Comparison of ENCODE assay signal across 15 cellular contexts in the genomic region with DNA sequence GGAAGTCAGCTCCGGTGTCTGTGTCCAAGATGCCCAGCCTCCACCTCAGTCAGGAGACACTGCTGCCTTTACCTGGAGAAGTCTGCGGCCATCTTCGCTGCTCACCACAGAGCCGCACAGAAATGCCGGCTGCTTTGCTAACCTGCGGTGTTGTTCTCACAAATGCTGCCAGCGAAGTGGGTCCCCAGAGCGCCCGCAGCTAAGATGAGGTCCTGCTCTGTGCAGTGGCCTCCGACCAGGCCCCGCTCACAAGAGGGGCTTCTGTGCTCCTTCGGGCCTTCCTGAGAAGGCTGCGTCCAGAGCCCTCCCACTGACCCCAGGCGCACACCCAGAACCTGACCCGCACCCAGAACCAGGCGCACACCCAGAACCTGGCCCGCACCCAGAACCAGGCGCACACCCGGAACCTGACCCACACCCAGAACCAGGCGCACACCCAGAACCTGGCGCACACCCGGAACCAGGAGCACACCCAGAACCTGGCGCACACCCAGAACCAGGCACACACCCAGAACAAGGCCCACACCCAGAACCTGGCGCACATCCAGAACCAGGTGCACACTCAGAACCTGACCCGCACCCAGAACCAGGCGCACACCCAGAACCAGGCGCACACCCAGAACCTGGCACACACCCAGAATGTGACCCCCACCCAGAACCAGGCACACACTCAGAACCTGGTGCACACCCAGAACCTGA. TPM values are rescaled to one million over a fixed set of nuclear protein-coding genes. Genes with fewer than 3 reads are reported as not detected.
DNase-seq lines count a peak whose midpoint lies in the region; ATAC-seq, FAIRE-seq and TF ChIP-seq lines count a peak whose summit lies in the region.
"Had no signal": no experiment of that assay in that cellular context is flagged by ENCODE, and none has a peak within 500 bp of the region (broad histone marks: within the 10 kb centered on the region; RNA-seq: fewer than 3 reads in every experiment).

No MANE protein-coding gene starts in this region.

- no peaks in the 10 kb centered on the region for H3K27me3 ChIP-seq in body of pancreas

- intact Hi-C loops in kidney (cut with DNase I) (loop anchor here (10.0 kb wide), 1 partner anchor 115 kb away; a partner anchor contains a TSS), body of pancreas (cut with DNase I) (loop anchor here (10.0 kb wide), 1 partner anchor 195 kb away; no protein-coding TSS in a partner anchor)

- H3K9me3 ChIP-seq in HEK293 (ENCODE audit: control insufficient read depth, insufficient read depth, low read depth, low read length), result no peaks in the 10 kb centered on the region
- H3K9me3 ChIP-seq in kidney (ENCODE audit: control insufficient read depth in 1 of 2, low read length in 2 of 2), result no peaks in the 10 kb centered on the region
- no peaks in the 10 kb centered on the region for H3K9me3 ChIP-seq in body of pancreas
- H3K9me3 ChIP-seq: HAP-1 had no signal

- peaks cover 0 to 24% of the 10 kb centered on the region in 2 experiments; a peak in 2 of 3 replicates for H3K36me3 ChIP-seq in HEK293 (ENCODE audit: control insufficient read depth in 2 of 2, insufficient read depth in 1 of 2, low read length in 2 of 2)
- H3K36me3 ChIP-seq in kidney (ENCODE audit: control insufficient read depth in 1 of 2, insufficient read depth in 2 of 2, low read length in 2 of 2), result peaks cover 2 to 5% of the 10 kb centered on the region in 2 donors
- H3K36me3 ChIP-seq in body of pancreas (replicated peaks in 1 of 2; ENCODE audit: insufficient read depth in 1 of 2, low read depth in 2 of 2), result peaks cover 0 to 1% of the 10 kb centered on the region in 2 donors
- H3K36me3 ChIP-seq: HAP-1 had no signal

- DNase-seq in SW480 (ENCODE audit: low spot score), result peak; percentile 11
- peak; percentile 56 for DNase-seq in kidney
- DNase-seq in HK-2 (ENCODE audit: unreplicated experiment), result no peak
- no peak for DNase-seq in body of pancreas
- no peak for DNase-seq in GM12892 (ENCODE audit: insufficient read length)
- DNase-seq: CD8-positive, alpha-beta T cell; COR-L47; DND-41; HFFc6; IMR-90; KBM-7 had no signal

- TF ChIP-seq CTCF in HEK293 (tag by site-specific recombination; IDR thresholded peaks at IDR 0.05) (no peak), kidney (IDR thresholded peaks at IDR 0.05; ENCODE audit: borderline replicate concordance, extremely low read depth, insufficient read depth) (no peak), body of pancreas (IDR thresholded peaks at IDR 0.05) (no peak)

- no peak for FAIRE-seq in kidney (lab: Jason Lieb, UNC)
- FAIRE-seq in GM12892 (lab: Jason Lieb, UNC), result no peak

- ATAC-seq in body of pancreas (no peak), HG02763 (IDR thresholded peaks at IDR 0.05; ENCODE audit: unreplicated experiment) (no peak)
- ATAC-seq: CD8-positive, alpha-beta T cell; GM23338 had no signal

- no peak for TF ChIP-seq POLR2A in body of pancreas (IDR thresholded peaks at IDR 0.05)
- TF ChIP-seq POLR2A in GM12892 (IDR thresholded peaks at IDR 0.05; ENCODE audit: low read depth, low read length), result no peak

- H3K4me1 ChIP-seq in HEK293 (ENCODE audit: control insufficient read depth, insufficient read depth, low read length), result no peaks in the 10 kb centered on the region
- no peaks in the 10 kb centered on the region for H3K4me1 ChIP-seq in kidney (ENCODE audit: control insufficient read depth in 1 of 2, insufficient read depth in 1 of 2, low read depth in 1 of 2, low read length in 2 of 2)
- peaks cover 10% of the 10 kb centered on the region for H3K4me1 ChIP-seq in body of pancreas
- H3K4me1 ChIP-seq: HAP-1 had no signal

- H3K4me3 ChIP-seq in HEK293 (ENCODE audit: low read depth, low read length) (no peak overlapping the region), kidney (ENCODE audit: low read length in 2 of 2) (no peak overlapping the region), body of pancreas (no peak overlapping the region)
- H3K4me3 ChIP-seq: GM23338, HAP-1 had no signal

- H3K27ac ChIP-seq in HEK293 (ENCODE audit: extremely low read depth, low read depth, low read length) (no peak overlapping the region), kidney (ENCODE audit: low read depth in 2 of 2, low read length in 2 of 2) (no peak overlapping the region), body of pancreas (no peak overlapping the region)

- WGBS in body of pancreas, 2 donors, result 95 to 98% methylated on average over 5 to 27 of the region's 27 CpGs

- POLR2A ChIA-PET in HEK293 (lab: Yijun Ruan, JAX), result no interaction called here

- H3K9ac ChIP-seq in kidney (ENCODE audit: low read length in 2 of 2), result no peak overlapping the region

- CTCF ChIA-PET in HEK293 (lab: Yijun Ruan, JAX), result no interaction called here

TF ChIP-seq in HEK293, 187 proteins besides CTCF, POLR2A, EP300 and RAD21:
- TF ChIP-seq YY2 (tag by site-specific recombination; IDR thresholded peaks at IDR 0.05) (no peak), ZNF292 (tag by site-specific recombination; IDR thresholded peaks at IDR 0.05; ENCODE audit: borderline replicate concordance, low read depth) (no peak), KLF8 (tag by site-specific recombination; IDR thresholded peaks at IDR 0.05) (peak; percentile 11; the same call in 1 of the 2 replicates), ZNF433 (tag by site-specific recombination; IDR thresholded peaks at IDR 0.05; ENCODE audit: low read depth) (no peak)
- TF ChIP-seq, protein P1, sequence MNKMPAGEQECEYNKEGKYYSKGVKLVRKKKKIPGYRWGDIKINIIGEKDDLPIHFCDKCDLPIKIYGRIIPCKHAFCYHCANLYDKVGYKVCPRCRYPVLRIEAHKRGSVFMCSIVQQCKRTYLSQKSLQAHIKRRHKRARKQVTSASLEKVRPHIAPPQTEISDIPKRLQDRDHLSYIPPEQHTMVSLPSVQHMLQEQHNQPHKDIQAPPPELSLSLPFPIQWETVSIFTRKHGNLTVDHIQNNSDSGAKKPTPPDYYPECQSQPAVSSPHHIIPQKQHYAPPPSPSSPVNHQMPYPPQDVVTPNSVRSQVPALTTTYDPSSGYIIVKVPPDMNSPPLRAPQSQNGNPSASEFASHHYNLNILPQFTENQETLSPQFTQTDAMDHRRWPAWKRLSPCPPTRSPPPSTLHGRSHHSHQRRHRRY (tag by site-specific recombination; IDR thresholded peaks at IDR 0.05), result no peak

RNA-seq across cellular contexts. Expression of a gene that starts 51.5 kb away (rescaled TPM):
- 43.3 TPM for total RNA-seq in kidney
- 13.6 TPM for polyA plus RNA-seq in kidney (ENCODE audit: insufficient read depth, low read depth, low replicate concordance)
- total RNA-seq in body of pancreas, result 100 to 1,000 TPM in 1 of 2 donors, 10 to 100 TPM in 1; 16.3 to 388 TPM
- 18.8 TPM for polyA plus RNA-seq in GM12892 (2012; ENCODE audit: missing spikeins)

Comparison
In these comparisons a context has a peak if more than half of its experiments do, and no peak if none do; other contexts are left out.
1. DNase-seq: peak in SW480 (single experiment) and kidney (single experiment); none in HK-2 (single experiment), body of pancreas (0 of 4) and GM12892 (single experiment).